8 cellular contexts compared by ENCODE assay signal in the genomic region with DNA sequence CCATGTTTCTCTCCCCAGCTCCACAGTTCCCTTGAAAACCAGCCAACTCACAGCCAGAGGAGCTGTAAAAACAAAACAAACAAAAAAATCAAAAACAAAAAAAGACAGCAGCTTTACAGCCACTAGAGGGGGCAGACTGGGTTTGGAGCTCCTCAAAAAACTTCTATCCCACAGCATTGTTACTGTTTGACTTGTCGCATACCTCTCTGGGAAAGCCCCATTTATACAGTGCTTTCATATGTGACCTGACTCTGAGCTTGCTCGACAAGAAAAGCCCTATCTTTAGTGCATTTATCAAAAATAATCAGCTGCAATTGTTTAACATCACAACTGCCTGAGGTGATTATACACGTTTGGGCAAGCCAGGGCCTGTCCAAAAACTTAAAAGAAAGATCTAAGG. TPM values are rescaled to one million over a fixed set of nuclear protein-coding genes. Genes with fewer than 3 reads are reported as not detected.
DNase-seq lines count a peak whose midpoint lies in the region; ATAC-seq and FAIRE-seq lines count a peak whose summit lies in the region.

No MANE protein-coding gene starts in this region.

- no peaks in the 10 kb centered on the region for H3K36me3 Mint-ChIP-seq in activated T-cell treated with anti-CD3 and anti-CD28 coated beads, Interleukin-2, amount 50 U/mL, for 4 hours (ENCODE audit: insufficient read depth)

- peak; percentile 46 to 73 for ATAC-seq in activated T-cell treated with anti-CD3 and anti-CD28 coated beads, Interleukin-2, amount 50 U/mL, for 4 hours
- peak; percentile 100 for ATAC-seq in GM21529 (IDR thresholded peaks at IDR 0.05; ENCODE audit: unreplicated experiment)

- H3K9me3 Mint-ChIP-seq in activated T-cell treated with anti-CD3 and anti-CD28 coated beads, Interleukin-2, amount 50 U/mL, for 4 hours, result no peaks in the 10 kb centered on the region

- H3K4me3 Mint-ChIP-seq in activated T-cell treated with anti-CD3 and anti-CD28 coated beads, Interleukin-2, amount 50 U/mL, for 4 hours, result no peak overlapping the region

- peaks cover 4% of the 10 kb centered on the region for H3K27me3 Mint-ChIP-seq in activated T-cell treated with anti-CD3 and anti-CD28 coated beads, Interleukin-2, amount 50 U/mL, for 4 hours (ENCODE audit: low read depth)

- H3K4me1 Mint-ChIP-seq in activated T-cell treated with anti-CD3 and anti-CD28 coated beads, Interleukin-2, amount 50 U/mL, for 4 hours (ENCODE audit: low read depth), result no peaks in the 10 kb centered on the region

- peak; percentile 55 for FAIRE-seq in TTC549 (lab: Jason Lieb, UNC)

- no peak for DNase-seq in activated T-cell treated with anti-CD3 and anti-CD28 coated beads, Interleukin-2, amount 50 U/mL, for 4 hours
- DNase-seq in activated T-cell treated with anti-CD3 and anti-CD28 coated beads, Interleukin-2, amount 50 U/mL, for 1 hour, result no peak
- peak; percentile 19 for DNase-seq in HK-2 (ENCODE audit: unreplicated experiment)
- DNase-seq in iris pigment epithelial cell (ENCODE audit: low read depth), result peak; percentile 74
- no peak for DNase-seq in stimulated activated naive CD4-positive, alpha-beta T cell treated with Interleukin-2 at 50 U/mL for 16 hours (lab: John Stamatoyannopoulos, UW)
- no peak for DNase-seq in mesenteric fat pad (ENCODE audit: low spot score)

RNA-seq across cellular contexts. Expression of gene TSPAN6, which starts 21.6 kb away (rescaled TPM):
- 1 to 10 TPM; 1.7 to 2.2 (median 2.0) TPM for total RNA-seq in activated T-cell treated with anti-CD3 and anti-CD28 coated beads, Interleukin-2, amount 50 U/mL, for 4 hours
- total RNA-seq in mesenteric fat pad, result 34.7 TPM

RNA-seq across cellular contexts. Expression of gene SRPX2, which starts 29.0 kb away (rescaled TPM):
- total RNA-seq in activated T-cell treated with anti-CD3 and anti-CD28 coated beads, Interleukin-2, amount 50 U/mL, for 4 hours, result not detected
- 224 TPM for total RNA-seq in mesenteric fat pad

RNA-seq across cellular contexts. Expression of gene TNMD, which starts 30.3 kb away (rescaled TPM):
- not detected for total RNA-seq in activated T-cell treated with anti-CD3 and anti-CD28 coated beads, Interleukin-2, amount 50 U/mL, for 4 hours
- 39.1 TPM for total RNA-seq in mesenteric fat pad

Comparison
In these comparisons a context has a peak if more than half of its experiments do, and no peak if none do; other contexts are left out.
1. DNase-seq: peak in HK-2 (single experiment) and iris pigment epithelial cell (single experiment); none in activated T-cell treated with anti-CD3 and anti-CD28 coated beads, Interleukin-2, amount 50 U/mL, for 4 hours (single experiment), activated T-cell treated with anti-CD3 and anti-CD28 coated beads, Interleukin-2, amount 50 U/mL, for 1 hour (single experiment), stimulated activated naive CD4-positive, alpha-beta T cell treated with Interleukin-2 at 50 U/mL for 16 hours (single experiment) and mesenteric fat pad (single experiment).
2. RNA of gene TSPAN6, which starts 21.6 kb away (total RNA-seq): 34.7 TPM in mesenteric fat pad (single experiment); 1.7 to 2.2 TPM in activated T-cell treated with anti-CD3 and anti-CD28 coated beads, Interleukin-2, amount 50 U/mL, for 4 hours; every median in the first group is over 10 times any median in the second.
3. RNA of gene SRPX2, which starts 29.0 kb away (total RNA-seq): 224 TPM in mesenteric fat pad (single experiment); not detected in activated T-cell treated with anti-CD3 and anti-CD28 coated beads, Interleukin-2, amount 50 U/mL, for 4 hours; every median in the first group is over 100 times any median in the second.
4. RNA of gene TNMD, which starts 30.3 kb away (total RNA-seq): 39.1 TPM in mesenteric fat pad (single experiment); not detected in activated T-cell treated with anti-CD3 and anti-CD28 coated beads, Interleukin-2, amount 50 U/mL, for 4 hours; every median in the first group is over 10 times any median in the second.